ENCODE assay signal across 8 cellular contexts in the genomic region with DNA sequence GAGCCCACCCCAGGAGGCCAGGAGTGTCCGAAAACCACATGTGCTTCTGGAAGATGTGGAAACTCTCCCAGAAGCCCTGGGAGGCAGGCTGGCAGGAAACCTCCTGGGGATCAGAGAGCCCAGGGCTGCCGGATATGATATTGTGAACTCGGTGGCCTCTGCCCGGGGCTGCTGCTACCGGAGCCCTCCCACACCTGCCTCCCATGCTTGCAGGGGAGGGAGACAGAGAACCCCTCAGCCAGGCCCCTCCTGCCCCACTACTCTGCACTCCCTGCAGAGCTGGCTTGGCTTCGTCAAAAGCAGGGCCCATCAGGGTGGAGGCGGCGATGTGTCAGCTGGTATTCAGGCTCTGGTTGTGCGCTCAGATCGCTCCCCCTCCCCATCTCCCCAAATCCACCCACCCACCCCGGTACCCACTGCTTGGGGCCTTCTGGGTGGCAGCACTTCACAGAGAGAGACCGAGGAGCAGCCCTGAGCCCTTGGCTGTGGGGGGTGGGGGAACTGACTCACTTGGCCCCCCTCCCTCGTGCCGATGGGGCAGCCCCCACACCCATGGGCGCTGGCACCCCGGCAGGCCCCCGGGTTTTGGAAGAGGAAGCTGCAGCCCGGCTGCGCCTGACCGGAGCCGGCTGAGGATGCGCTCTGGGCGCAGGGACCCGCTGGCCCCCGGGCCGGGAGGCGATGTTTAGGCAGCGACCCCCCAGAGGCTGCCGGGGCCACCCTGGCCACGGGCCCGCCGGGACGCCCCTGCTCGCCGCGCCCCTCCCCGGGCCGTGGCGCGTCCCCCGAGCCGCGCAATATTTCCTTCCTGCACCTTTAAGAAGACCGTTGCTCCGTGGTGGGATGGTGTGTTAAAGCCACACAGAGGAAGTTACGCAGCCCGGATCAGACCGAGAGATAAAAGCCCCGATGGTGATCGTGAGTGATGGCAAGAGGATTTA. TPM values are rescaled to one million over a fixed set of nuclear protein-coding genes. Genes with fewer than 3 reads are reported as not detected.
DNase-seq lines count a peak whose midpoint lies in the region; ATAC-seq and TF ChIP-seq lines count a peak whose summit lies in the region.

No MANE protein-coding gene starts in this region.

- peak; percentile 75 for ATAC-seq in activated CD8-positive, alpha-beta T cell treated with anti-CD3 and anti-CD28 coated beads for 36 hours
- no peak for ATAC-seq in HG02870 (IDR thresholded peaks at IDR 0.05; ENCODE audit: unreplicated experiment)
- ATAC-seq in HG02798 (IDR thresholded peaks at IDR 0.05; ENCODE audit: poor library complexity, unreplicated experiment): no peak

- H3K4me1 ChIP-seq in ES-I3 (ENCODE audit: insufficient read depth, low read length) (no peaks in the 10 kb centered on the region; the same call in 1 of the 2 replicates), testis (peaks cover 21% of the 10 kb centered on the region)

- H3K79me2 ChIP-seq in neural cell (replicated peaks; ENCODE audit: insufficient read depth, low read length): no peaks in the 10 kb centered on the region

- peaks cover 38% of the 10 kb centered on the region for H3K27me3 Mint-ChIP-seq in activated CD8-positive, alpha-beta T cell treated with anti-CD3 and anti-CD28 coated beads for 36 hours
- H3K27me3 Mint-ChIP-seq in endothelial cell (ENCODE audit: unreplicated experiment): peaks cover 9% of the 10 kb centered on the region

- H3K27me3 ChIP-seq in neural cell (ENCODE audit: insufficient read depth, low read depth, low read length) (peaks cover 70% of the 10 kb centered on the region), testis (no peaks in the 10 kb centered on the region)

- peak overlapping the region; percentile 83 for H3K4me3 Mint-ChIP-seq in activated CD8-positive, alpha-beta T cell treated with anti-CD3 and anti-CD28 coated beads for 36 hours
- H3K4me3 Mint-ChIP-seq in endothelial cell (ENCODE audit: unreplicated experiment): peak overlapping the region; percentile 93

- H3K36me3 ChIP-seq in ES-I3 (ENCODE audit: insufficient read depth, low read length) (no peaks in the 10 kb centered on the region), neural cell (ENCODE audit: insufficient read depth, low read length) (no peaks in the 10 kb centered on the region), testis (ENCODE audit: low read depth, missing control alignments) (no peaks in the 10 kb centered on the region)

- no peak for TF ChIP-seq POLR2A in testis (IDR thresholded peaks at IDR 0.05)

- H3K9ac ChIP-seq in ES-I3 (ENCODE audit: low read depth, low read length) (peak overlapping the region; percentile 61; the same call in 1 of the 2 replicates), neural cell (ENCODE audit: low read length) (peak overlapping the region; percentile 38)

- H3K27ac Mint-ChIP-seq in activated CD8-positive, alpha-beta T cell treated with anti-CD3 and anti-CD28 coated beads for 36 hours: peak overlapping the region; percentile 70
- H3K27ac Mint-ChIP-seq in endothelial cell (ENCODE audit: unreplicated experiment): no peak overlapping the region

- peak overlapping the region; percentile 14 for H3K4me2 ChIP-seq in neural cell (ENCODE audit: low read length)

- H3K9me3 ChIP-seq in ES-I3 (ENCODE audit: control insufficient read depth, insufficient read depth, low read length): no peaks in the 10 kb centered on the region
- H3K9me3 ChIP-seq in neural cell (ENCODE audit: low read length): no peaks in the 10 kb centered on the region
- no peaks in the 10 kb centered on the region for H3K9me3 ChIP-seq in testis

- H3K27ac ChIP-seq in neural cell (ENCODE audit: low read length) (no peak overlapping the region), testis (no peak overlapping the region)

- no peaks in the 10 kb centered on the region for H3K9me2 ChIP-seq in neural cell (ENCODE audit: insufficient read depth, low read length)

- no peak for TF ChIP-seq EP300 in neural cell (conservative IDR thresholded peaks at IDR 0.05; ENCODE audit: poor library complexity, severe bottlenecking)

- intact Hi-C loops in activated CD8-positive, alpha-beta T cell treated with anti-CD3 and anti-CD28 coated beads for 36 hours (cut with micrococcal nuclease): no loop called here
- intact Hi-C loops in testis (cut with DNase I; ENCODE audit: low total_unique reads): no loop called here

- H4K20me1 ChIP-seq in neural cell (ENCODE audit: insufficient read depth): no peaks in the 10 kb centered on the region

- peaks cover 7% of the 10 kb centered on the region for H3K4me1 Mint-ChIP-seq in activated CD8-positive, alpha-beta T cell treated with anti-CD3 and anti-CD28 coated beads for 36 hours (ENCODE audit: low read depth)
- peaks cover 9% of the 10 kb centered on the region for H3K4me1 Mint-ChIP-seq in endothelial cell (ENCODE audit: unreplicated experiment)

- CTCF ChIA-PET in activated CD8-positive, alpha-beta T cell treated with anti-CD3 and anti-CD28 coated beads for 36 hours (lab: Charles Lee): interaction anchor here (5.8 kb wide), 1 partner anchor 9 kb away, joined by 25 read pairs; no protein-coding TSS in a partner anchor

- no peak for TF ChIP-seq CTCF in activated CD8-positive, alpha-beta T cell treated with anti-CD3 and anti-CD28 coated beads for 36 hours (IDR thresholded peaks at IDR 0.05)
- TF ChIP-seq CTCF in endothelial cell (IDR thresholded peaks at IDR 0.05; ENCODE audit: unreplicated experiment) (no peak), neural cell (IDR thresholded peaks at IDR 0.05; ENCODE audit: poor library complexity, severe bottlenecking) (no peak), testis (IDR thresholded peaks at IDR 0.05) (no peak)

- no peaks in the 10 kb centered on the region for H3K36me3 Mint-ChIP-seq in activated CD8-positive, alpha-beta T cell treated with anti-CD3 and anti-CD28 coated beads for 36 hours (ENCODE audit: low read depth)
- no peaks in the 10 kb centered on the region for H3K36me3 Mint-ChIP-seq in endothelial cell (ENCODE audit: low read depth, unreplicated experiment)

- peak; percentile 38 for TF ChIP-seq RAD21 in neural cell (conservative IDR thresholded peaks at IDR 0.05)

- H3K4me3 ChIP-seq in neural cell (ENCODE audit: low read length): peak overlapping the region; percentile 61
- H3K4me3 ChIP-seq in testis: peak overlapping the region; percentile 49 to 54

- POLR2A ChIA-PET in activated CD8-positive, alpha-beta T cell treated with anti-CD3 and anti-CD28 coated beads for 36 hours (lab: Charles Lee): no interaction called here

- H2AFZ ChIP-seq in neural cell (ENCODE audit: low read depth, low read length): no peak overlapping the region

- H3F3A ChIP-seq in neural cell (ENCODE audit: insufficient read depth, low read length, poor library complexity, severe bottlenecking): no peaks in the 10 kb centered on the region

- DNase-seq in NCI-H524 (lab: John Stamatoyannopoulos, UW): peak; percentile 74 to 84
- peak; percentile 86 for DNase-seq in activated CD8-positive, alpha-beta T cell treated with anti-CD3 and anti-CD28 coated beads for 36 hours
- DNase-seq in endothelial cell (ENCODE audit: low spot score): no peak
- peak; percentile 58 for DNase-seq in testis

- WGBS in testis, 2 donors: 0 to 3% methylated on average over 19 to 34 of the region's 50 CpGs

- H3K9me3 Mint-ChIP-seq in activated CD8-positive, alpha-beta T cell treated with anti-CD3 and anti-CD28 coated beads for 36 hours: no peaks in the 10 kb centered on the region
- H3K9me3 Mint-ChIP-seq in endothelial cell (ENCODE audit: unreplicated experiment): no peaks in the 10 kb centered on the region

TF ChIP-seq in neural cell, 6 proteins besides CTCF, POLR2A, EP300 and RAD21:
- TF ChIP-seq MXI1 (conservative IDR thresholded peaks at IDR 0.05; ENCODE audit: poor library complexity, severe bottlenecking) (peak; percentile 31), TAF1 (IDR thresholded peaks at IDR 0.05; ENCODE audit: low read depth) (no peak), SMC3 (conservative IDR thresholded peaks at IDR 0.05; ENCODE audit: poor library complexity) (peak; percentile 17)

RNA-seq across cellular contexts. Expression of a gene that starts 0.8 kb away (rescaled TPM):
- total RNA-seq in activated CD8-positive, alpha-beta T cell treated with anti-CD3 and anti-CD28 coated beads for 36 hours: 1 to 10 TPM; 2.2 to 2.4 TPM
- 0.38 TPM for total RNA-seq in endothelial cell (ENCODE audit: unreplicated experiment)
- polyA plus RNA-seq in neural cell: 0.26 and 0.43 TPM in 2 replicates
- polyA minus RNA-seq in neural cell: 0.24 and 0.35 TPM in 2 replicates
- 10 to 100 TPM; 23.7 to 29.0 TPM for total RNA-seq in testis
- 3.3 TPM for polyA plus RNA-seq in testis (ENCODE audit: insufficient read depth, low read depth, low replicate concordance)

Comparison
In these comparisons a context has a peak if more than half of its experiments do, and no peak if none do; other contexts are left out.
1. RNA of a gene that starts 0.8 kb away (total RNA-seq): 23.7 to 29.0 TPM in testis; 2.2 to 2.4 TPM in activated CD8-positive, alpha-beta T cell treated with anti-CD3 and anti-CD28 coated beads for 36 hours and 0.38 TPM in endothelial cell (single experiment); every median in the first group is over 4 times any median in the second.